18 cellular contexts compared by ENCODE assay signal in the genomic region with DNA sequence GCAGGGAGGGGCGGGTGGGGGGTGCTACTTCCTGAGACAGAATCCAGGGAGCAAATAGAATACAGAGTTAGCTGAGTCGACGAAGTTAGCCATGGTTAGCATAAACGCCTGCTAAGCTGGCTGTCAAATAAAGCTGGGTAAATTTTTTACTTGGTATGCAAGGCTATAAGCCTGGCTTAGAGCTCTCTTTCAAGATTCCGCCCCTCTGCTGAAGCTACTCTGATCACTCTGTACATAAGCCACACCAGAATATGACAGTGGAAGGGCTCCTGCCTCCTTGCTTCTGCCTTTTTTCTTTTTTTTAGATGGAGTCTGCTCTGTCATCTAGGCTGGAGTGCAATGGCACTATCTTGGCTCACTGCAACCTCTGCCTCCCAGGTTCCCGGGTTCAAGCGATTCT. TPM values are rescaled to one million over a fixed set of nuclear protein-coding genes. Genes with fewer than 3 reads are reported as not detected.
DNase-seq lines count a peak whose midpoint lies in the region; ATAC-seq and TF ChIP-seq lines count a peak whose summit lies in the region.
"Had no signal": no experiment of that assay in that cellular context is flagged by ENCODE, and none has a peak within 500 bp of the region (broad histone marks: within the 10 kb centered on the region; RNA-seq: fewer than 3 reads in every experiment).

No MANE protein-coding gene starts in this region.

- H3K36me3 Mint-ChIP-seq in endodermal cell (ENCODE audit: low read depth), result no peaks in the 10 kb centered on the region
- peaks cover 22% of the 10 kb centered on the region for H3K36me3 Mint-ChIP-seq in nephron progenitor cell (ENCODE audit: low read depth)
- H3K36me3 Mint-ChIP-seq: CD8-positive, alpha-beta T cell had no signal

- H3K9me3 ChIP-seq in endodermal cell (ENCODE audit: control insufficient read depth, low read length), result no peaks in the 10 kb centered on the region
- H3K9me3 ChIP-seq in smooth muscle cell (replicated peaks; ENCODE audit: low read depth), result no peaks in the 10 kb centered on the region
- H3K9me3 ChIP-seq: A549; BLaER1 treated with 17β-estradiol and CSF1 and Interleukin-3, amounts not matched to agents 10 nM and 100 nM; Caco-2 had no signal

- DNase-seq in endodermal cell (peak; percentile 30), nephron progenitor cell (no peak), smooth muscle cell (lab: John Stamatoyannopoulos, UW; ENCODE audit: unreplicated experiment) (no peak)
- DNase-seq: AML-193; Caco-2; Calu3; CD4-positive, alpha-beta T cell; CD8-positive, alpha-beta T cell; DMS79 treated with DMSO at 0.1 percent for 48 hours; GF-D8 had no signal

- H3K9me3 Mint-ChIP-seq in endodermal cell, result no peaks in the 10 kb centered on the region
- peaks cover 6% of the 10 kb centered on the region for H3K9me3 Mint-ChIP-seq in nephron progenitor cell
- H3K9me3 Mint-ChIP-seq: CD4-positive, alpha-beta T cell; CD8-positive, alpha-beta T cell had no signal

- H2AFZ ChIP-seq in smooth muscle cell (ENCODE audit: low read depth), result no peak overlapping the region

- no peaks in the 10 kb centered on the region for H3K27me3 ChIP-seq in endodermal cell (ENCODE audit: control insufficient read depth, insufficient read depth, low read length, poor library complexity, severe bottlenecking)
- no peaks in the 10 kb centered on the region for H3K27me3 ChIP-seq in smooth muscle cell (ENCODE audit: low read depth)
- H3K27me3 ChIP-seq: BLaER1 treated with 17β-estradiol and CSF1 and Interleukin-3, amounts not matched to agents 10 nM and 100 nM had no signal

- H3K4me3 Mint-ChIP-seq in endodermal cell (no peak overlapping the region), nephron progenitor cell (no peak overlapping the region)
- H3K4me3 Mint-ChIP-seq: CD8-positive, alpha-beta T cell had no signal

- H3K79me2 ChIP-seq in smooth muscle cell (ENCODE audit: low read depth), result no peaks in the 10 kb centered on the region

- H3K4me2 ChIP-seq in smooth muscle cell, result peak overlapping the region; percentile 7
- H3K4me2 ChIP-seq: A549; BLaER1 treated with 17β-estradiol and CSF1 and Interleukin-3, amounts not matched to agents 10 nM and 100 nM had no signal

- H3K27me3 Mint-ChIP-seq in endodermal cell (ENCODE audit: insufficient read depth), result no peaks in the 10 kb centered on the region
- H3K27me3 Mint-ChIP-seq in nephron progenitor cell (ENCODE audit: low read depth, poor library complexity), result no peaks in the 10 kb centered on the region
- H3K27me3 Mint-ChIP-seq: B cell had no signal

- H3K4me1 ChIP-seq in endodermal cell (ENCODE audit: control insufficient read depth, insufficient read depth, low read length) (no peaks in the 10 kb centered on the region), smooth muscle cell (ENCODE audit: low read depth) (peaks cover 14% of the 10 kb centered on the region)
- H3K4me1 ChIP-seq: A549, Caco-2 had no signal

- H3K27ac Mint-ChIP-seq in endodermal cell (no peak overlapping the region), nephron progenitor cell (peak overlapping the region; percentile 26)
- H3K27ac Mint-ChIP-seq: B cell; CD4-positive, alpha-beta T cell; CD8-positive, alpha-beta T cell had no signal

- H3K27ac ChIP-seq in endodermal cell (ENCODE audit: low read depth, low read length), result no peak overlapping the region
- no peak overlapping the region for H3K27ac ChIP-seq in smooth muscle cell (ENCODE audit: low read depth)
- H3K27ac ChIP-seq: 22Rv1; A549; BLaER1 treated with 17β-estradiol and CSF1 and Interleukin-3, amounts not matched to agents 10 nM and 100 nM; C4-2B had no signal

- peaks cover 9% of the 10 kb centered on the region for H3F3A ChIP-seq in smooth muscle cell (ENCODE audit: low read depth)

- H3K9ac ChIP-seq in endodermal cell (ENCODE audit: extremely low read depth, low read length, poor library complexity, severe bottlenecking), result no peak overlapping the region
- no peak overlapping the region for H3K9ac ChIP-seq in smooth muscle cell (ENCODE audit: low read depth)
- H3K9ac ChIP-seq: BLaER1 treated with 17β-estradiol and CSF1 and Interleukin-3, amounts not matched to agents 10 nM and 100 nM had no signal

- H4K20me1 ChIP-seq in smooth muscle cell (ENCODE audit: low read depth), result no peaks in the 10 kb centered on the region

- H3K4me1 Mint-ChIP-seq in endodermal cell, result peaks cover 14% of the 10 kb centered on the region
- peaks cover 50% of the 10 kb centered on the region for H3K4me1 Mint-ChIP-seq in nephron progenitor cell

- 84 to 90% methylated on average over 7 of the region's 7 CpGs for whole genome bisulfite sequencing in endodermal cell (ENCODE audit: insufficient coverage in 1 of 2, insufficient read length in 1 of 2), 2 experiments
- 40% methylated on average over 7 of the region's 7 CpGs for WGBS in smooth muscle cell (ENCODE audit: low lambda C conversion rate)

- no peaks in the 10 kb centered on the region for H3K36me3 ChIP-seq in endodermal cell (ENCODE audit: control insufficient read depth, insufficient read depth, low read length)
- H3K36me3 ChIP-seq in smooth muscle cell (ENCODE audit: low read depth), result no peaks in the 10 kb centered on the region

- ATAC-seq in HG03175 (IDR thresholded peaks at IDR 0.05; ENCODE audit: unreplicated experiment) (no peak), GM18909 (IDR thresholded peaks at IDR 0.05; ENCODE audit: poor library complexity, unreplicated experiment) (no peak)
- ATAC-seq: A549; CD8-positive, alpha-beta T cell had no signal

- H3K4me3 ChIP-seq in endodermal cell (ENCODE audit: low read length) (no peak overlapping the region), smooth muscle cell (no peak overlapping the region)
- H3K4me3 ChIP-seq: A549; BLaER1 treated with 17β-estradiol and CSF1 and Interleukin-3, amounts not matched to agents 10 nM and 100 nM had no signal

- no peak for TF ChIP-seq CTCF in endodermal cell (conservative IDR thresholded peaks at IDR 0.05)
- TF ChIP-seq CTCF in nephron progenitor cell (IDR thresholded peaks at IDR 0.05), result no peak
- TF ChIP-seq CTCF in smooth muscle cell (IDR thresholded peaks at IDR 0.05; ENCODE audit: borderline replicate concordance, insufficient read depth, poor library complexity, severe bottlenecking), result no peak

RNA-seq across cellular contexts. Expression of a gene that starts 58.3 kb away (rescaled TPM):
- total RNA-seq in endodermal cell, result 1 to 10 TPM in 1 of 2 donors, under 1 TPM in 1; 0.86 to 1.4 TPM
- 11.2 TPM for polyA plus RNA-seq in endodermal cell (2013, experiment 1 of 2)
- 10.0 TPM for polyA plus RNA-seq in endodermal cell (2013, experiment 2 of 2)
- total RNA-seq in smooth muscle cell, result 5.8 and 6.3 TPM in 2 replicates
- polyA plus RNA-seq in smooth muscle cell, result 1.7 and 4.1 TPM in 2 replicates
- polyA plus RNA-seq: BJ had no signal
